Comparison of ENCODE assay signal across 17 cellular contexts in the genomic region with DNA sequence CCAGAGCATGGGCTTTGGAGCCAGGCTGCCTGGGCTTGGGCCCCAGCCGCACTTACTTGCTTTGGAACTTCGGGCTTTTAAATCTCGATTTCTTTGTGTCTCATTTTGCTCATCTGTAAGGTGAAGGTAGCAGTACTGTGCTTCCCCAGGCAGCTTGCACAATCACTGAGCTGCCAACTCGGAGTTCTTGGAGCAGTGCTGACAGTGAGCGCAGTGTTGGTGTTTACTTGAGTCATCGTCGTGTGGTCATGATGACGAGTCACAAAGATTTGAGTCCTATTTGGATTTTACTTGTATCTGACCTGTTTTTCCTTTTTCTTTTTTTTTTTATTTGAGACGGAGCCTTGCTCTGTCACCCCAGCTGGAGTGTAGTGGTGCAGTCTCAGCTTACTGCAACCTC. TPM values are rescaled to one million over a fixed set of nuclear protein-coding genes. Genes with fewer than 3 reads are reported as not detected.
A peak's percentile ranks its signal among the peaks of the same experiment; 100 is the strongest.
DNase-seq lines count a peak whose midpoint lies in the region; ATAC-seq and TF ChIP-seq lines count a peak whose summit lies in the region.
"Had no signal": no experiment of that assay in that cellular context is flagged by ENCODE, and none has a peak within 500 bp of the region (broad histone marks: within the 10 kb centered on the region; RNA-seq: fewer than 3 reads in every experiment).

No MANE protein-coding gene starts in this region.

- no peak for ATAC-seq in HG03378 (IDR thresholded peaks at IDR 0.05; ENCODE audit: unreplicated experiment)
- no peak for ATAC-seq in HG03432 (IDR thresholded peaks at IDR 0.05; ENCODE audit: unreplicated experiment)
- ATAC-seq: pancreas; stimulated activated effector memory CD8-positive, alpha-beta T cell treated with anti-CD3 and anti-CD28 coated beads, Interleukin-12 subunit alpha, Interleukin-12 subunit beta, amount 100 ng/mL, for 72 hours had no signal

- no peak overlapping the region for H3K4me3 ChIP-seq in GM23248
- H3K4me3 ChIP-seq in epithelial cell of esophagus (ENCODE audit: low read length) = no peak overlapping the region
- H3K4me3 ChIP-seq in skeletal muscle cell (ENCODE audit: low read depth, low read length) = no peak overlapping the region
- H3K4me3 ChIP-seq: hepatocyte, pancreas had no signal

- in situ Hi-C loops in GM23248 (cut with MboI) = no loop called here

- no peak for TF ChIP-seq CTCF in epithelial cell of esophagus (IDR thresholded peaks at IDR 0.05; ENCODE audit: insufficient read depth, low read depth, low read length, missing control alignments)

- no peaks in the 10 kb centered on the region for H3K9me3 ChIP-seq in GM23248 (ENCODE audit: low read depth)
- H3K9me3 ChIP-seq: pancreas had no signal

- H3F3A ChIP-seq in GM23248 (ENCODE audit: insufficient read depth) = peaks cover 21% of the 10 kb centered on the region; the same call in 1 of the 2 replicates

- H3K4me2 ChIP-seq in GM23248 (ENCODE audit: unreplicated experiment) = peak overlapping the region; percentile 30
- H3K4me2 ChIP-seq: hepatocyte had no signal

- DNase-seq in GM23248 (peak; percentile 97), NCI-H460 (ENCODE audit: extremely low read depth, low read depth) (peak; percentile 2), epithelial cell of esophagus (ENCODE audit: low read depth) (peak; percentile 97), skeletal muscle cell (ENCODE audit: low read depth) (peak; percentile 63), epidermal melanocyte (ENCODE audit: insufficient read length, low spot score) (no peak)
- DNase-seq: activated CD4-positive, alpha-beta T cell treated with anti-CD3 and anti-CD28 coated beads, Interleukin-2, amount 50 U/mL, for 1 hour; activated naive CD4-positive, alpha-beta T cell; cortex of kidney; DMS79; NCI-H146; pancreas; stimulated activated CD4-positive, alpha-beta T cell treated with anti-CD3 and anti-CD28 coated beads, Interleukin-1b, Interleukin-23, amount 100 ng/mL, for 48 hours; T-helper 1 cell had no signal

- 0 out of 2 replicates have a peak, but pooled peaks cover 11% of the 10 kb centered on the region for H3K36me3 ChIP-seq in GM23248 (ENCODE audit: low read depth)

- H3K79me2 ChIP-seq in GM23248 (ENCODE audit: insufficient read depth) = no peaks in the 10 kb centered on the region
- H3K79me2 ChIP-seq: hepatocyte had no signal

- no peaks in the 10 kb centered on the region for H4K20me1 ChIP-seq in GM23248 (ENCODE audit: insufficient read depth)

- H3K27me3 ChIP-seq in GM23248 (replicated peaks; ENCODE audit: insufficient read depth) = no peaks in the 10 kb centered on the region
- H3K27me3 ChIP-seq: hepatocyte, pancreas had no signal

- H3K4me1 ChIP-seq in GM23248 (ENCODE audit: insufficient read depth) = peaks cover 11% of the 10 kb centered on the region
- H3K4me1 ChIP-seq: pancreas had no signal

- peak overlapping the region; percentile 63 for H3K9ac ChIP-seq in GM23248

- WGBS in GM23248 (ENCODE audit: low coverage in 1 of 2, low lambda C conversion rate in 2 of 2, missing lambda C conversion rate in 2 of 2), 2 experiments = 12 to 13% methylated on average over 9 of the region's 9 CpGs

- peak overlapping the region; percentile 46; the same call in 1 of the 2 replicates for H2AFZ ChIP-seq in GM23248
- H2AFZ ChIP-seq: hepatocyte had no signal

- no peaks in the 10 kb centered on the region for H3K9me2 ChIP-seq in GM23248 (ENCODE audit: insufficient read depth)

- peak overlapping the region; percentile 81 for H3K27ac ChIP-seq in GM23248
- H3K27ac ChIP-seq: hepatocyte, pancreas had no signal

RNA-seq across cellular contexts. Expression of gene ATF1, which starts 31.3 kb away (rescaled TPM):
- total RNA-seq in GM23248 (2014; rRNA removed; shearing (Covaris generic)) = 21.1 and 24.0 TPM in 2 replicates
- polyA plus RNA-seq in GM23248 (2016; fragmentation: Nextera tagmentation; extraction: Ambion mirVana) = 30.6 and 33.1 TPM in 2 replicates
- 71.8 and 79.6 TPM in 2 replicates for total RNA-seq in NCI-H460 (2014; rRNA removed; shearing (Covaris generic))
- 15.0 and 16.1 TPM in 2 replicates for polyA plus RNA-seq in NCI-H460 (2014; cell fraction: nucleus; rRNA removed)
